In genomic region chr4:184648220-184649025, GRCh38 we compare ENCODE assay signal across 8 cellular contexts. TPM values are rescaled to one million over a fixed set of nuclear protein-coding genes. Genes with fewer than 3 reads are reported as not detected.
DNase-seq lines count a peak whose midpoint lies in the region; ATAC-seq, FAIRE-seq and TF ChIP-seq lines count a peak whose summit lies in the region.

No MANE protein-coding gene starts in this region.

- no peak for TF ChIP-seq CTCF in astrocyte (IDR thresholded peaks at IDR 0.05; ENCODE audit: insufficient read depth, low read depth, low read length)

- peak overlapping the region; percentile 27 for H2AFZ ChIP-seq in astrocyte (ENCODE audit: low read depth, low read length)

- H3K27me3 Mint-ChIP-seq in astrocyte (ENCODE audit: low read depth, unreplicated experiment) = no peaks in the 10 kb centered on the region

- peak overlapping the region; percentile 87 for H3K27ac Mint-ChIP-seq in astrocyte (ENCODE audit: unreplicated experiment)

- TF ChIP-seq POLR2A in GM19099 (IDR thresholded peaks at IDR 0.05; ENCODE audit: extremely low read depth, insufficient read length, low read depth) = peak; percentile 32

- H3K9me3 ChIP-seq in BLaER1 (no peaks in the 10 kb centered on the region), astrocyte (ENCODE audit: insufficient read depth, low read depth, low read length) (no peaks in the 10 kb centered on the region)

- H3K4me2 ChIP-seq in BLaER1 (peak overlapping the region; percentile 95), astrocyte (ENCODE audit: low read length) (peak overlapping the region; percentile 98)

- peak overlapping the region; percentile 91 for H3K4me3 Mint-ChIP-seq in astrocyte (ENCODE audit: unreplicated experiment)

- H3K4me1 Mint-ChIP-seq in astrocyte (ENCODE audit: low read depth, unreplicated experiment) = peaks cover 24% of the 10 kb centered on the region

- H3K4me3 ChIP-seq in BLaER1 = peak overlapping the region; percentile 97
- H3K4me3 ChIP-seq in astrocyte (ENCODE audit: insufficient read depth, low read depth, low read length) = peak overlapping the region; percentile 79
- peak overlapping the region; percentile 82 for H3K4me3 ChIP-seq in rectal smooth muscle tissue (ENCODE audit: low read length)

- H3K27me3 ChIP-seq in BLaER1 (no peaks in the 10 kb centered on the region), astrocyte (ENCODE audit: insufficient read depth, low read length) (no peaks in the 10 kb centered on the region), rectal smooth muscle tissue (ENCODE audit: control insufficient read depth, insufficient read depth, low read length) (no peaks in the 10 kb centered on the region)

- peaks cover 64% of the 10 kb centered on the region for H3K79me2 ChIP-seq in astrocyte (ENCODE audit: insufficient read depth, low read length)

- H3K36me3 ChIP-seq in BLaER1 (peaks cover 10% of the 10 kb centered on the region; the same call in 1 of the 2 replicates), astrocyte (ENCODE audit: insufficient read depth, low read length) (peaks cover 5% of the 10 kb centered on the region), rectal smooth muscle tissue (ENCODE audit: control insufficient read depth, insufficient read depth, low read length) (no peaks in the 10 kb centered on the region)

- no peaks in the 10 kb centered on the region for H3K9me3 Mint-ChIP-seq in astrocyte (ENCODE audit: unreplicated experiment)

- no peaks in the 10 kb centered on the region for H3K36me3 Mint-ChIP-seq in astrocyte (ENCODE audit: low read depth, unreplicated experiment)

- H3K9ac ChIP-seq in BLaER1 (peak overlapping the region; percentile 96), astrocyte (ENCODE audit: low read length) (peak overlapping the region; percentile 97), rectal smooth muscle tissue (ENCODE audit: low read length) (peak overlapping the region; percentile 89)

- peak; percentile 22 to 58 (median 32) for DNase-seq in T-helper 1 cell
- DNase-seq in astrocyte (ENCODE audit: low read depth) = peak; percentile 56
- DNase-seq in hepatic stellate cell (ENCODE audit: low spot score) = peak; percentile 43
- DNase-seq in NCI-H2171 (lab: John Stamatoyannopoulos, UW) = no peak

- FAIRE-seq in astrocyte (lab: Jason Lieb, UNC) = no peak

- ATAC-seq in HG03378 (IDR thresholded peaks at IDR 0.05; ENCODE audit: unreplicated experiment) = peak; percentile 20

- peaks cover 40% of the 10 kb centered on the region for H3K4me1 ChIP-seq in BLaER1
- peaks cover 34% of the 10 kb centered on the region for H3K4me1 ChIP-seq in astrocyte (ENCODE audit: insufficient read depth, low read length)
- H3K4me1 ChIP-seq in rectal smooth muscle tissue (ENCODE audit: control insufficient read depth, insufficient read depth, low read length) = peaks cover 12% of the 10 kb centered on the region

- peak overlapping the region; percentile 95 for H3K27ac ChIP-seq in BLaER1
- H3K27ac ChIP-seq in astrocyte (ENCODE audit: low read depth, low read length) = peak overlapping the region; percentile 93
- H3K27ac ChIP-seq in rectal smooth muscle tissue (ENCODE audit: low read depth, low read length) = peak overlapping the region; percentile 93

- H4K20me1 ChIP-seq in BLaER1 = peaks cover 53% of the 10 kb centered on the region
- peaks cover 21% of the 10 kb centered on the region for H4K20me1 ChIP-seq in astrocyte (ENCODE audit: insufficient read depth, low read length)

RNA-seq across cellular contexts. Expression of gene CASP3, which starts 0.8 kb away (rescaled TPM):
- 40.0 and 44.8 TPM in 2 replicates for total RNA-seq in astrocyte

RNA-seq across cellular contexts. Expression of gene PRIMPOL, which starts 1.1 kb away (rescaled TPM):
- 6.5 and 7.8 TPM in 2 replicates for total RNA-seq in astrocyte
